Comparison of ENCODE assay signal across 8 cellular contexts in genomic region chr3:195906865-195907729, GRCh38. TPM values are rescaled to one million over a fixed set of nuclear protein-coding genes. Genes with fewer than 3 reads are reported as not detected.
DNase-seq lines count a peak whose midpoint lies in the region; ATAC-seq and TF ChIP-seq lines count a peak whose summit lies in the region.

No MANE protein-coding gene starts in this region.

- peak overlapping the region; percentile 100 for H3K27ac Mint-ChIP-seq in activated naive CD4-positive, alpha-beta T cell treated with anti-CD3 and anti-CD28 coated beads, Interleukin-2, amount 10 ng/mL, durations not matched to agents 7 days and 5 days
- H3K27ac Mint-ChIP-seq in immature natural killer cell = peak overlapping the region; percentile 99 to 100 (median 100)

- H3K9me3 ChIP-seq in PC-9 (ENCODE audit: insufficient read depth, low read depth) = no peaks in the 10 kb centered on the region

- peak overlapping the region; percentile 14; the same call in 1 of the 2 replicates for H2AFZ ChIP-seq in PC-9

- H3K36me3 Mint-ChIP-seq in activated naive CD4-positive, alpha-beta T cell treated with anti-CD3 and anti-CD28 coated beads, Interleukin-2, amount 10 ng/mL, durations not matched to agents 7 days and 5 days = peaks cover 26% of the 10 kb centered on the region
- peaks cover 0 to 3% (median 0%) of the 10 kb centered on the region in 3 donors for H3K36me3 Mint-ChIP-seq in immature natural killer cell

- CTCF ChIA-PET in PC-9 (lab: Charles Lee) = interaction anchor here (0.6 to 1.5 kb wide), 5 partner anchors 13 to 826 kb away, joined by 3 to 11 read pairs (median 4); no protein-coding TSS in a partner anchor
- CTCF ChIA-PET in activated naive CD4-positive, alpha-beta T cell treated with anti-CD3 and anti-CD28 coated beads, Interleukin-2, amount 10 ng/mL, durations not matched to agents 7 days and 5 days (lab: Charles Lee) = interaction anchor here (0.7 to 5.9 kb wide), 6 partner anchors 8 to 50 kb away, joined by 4 to 72 read pairs (median 5); no protein-coding TSS in a partner anchor

- peaks cover 49% of the 10 kb centered on the region for H3K79me2 ChIP-seq in PC-9 (ENCODE audit: low read depth)

- POLR2A ChIA-PET in PC-9 (lab: Charles Lee; ENCODE audit: unreplicated experiment) = interaction anchor here (0.5 to 0.6 kb wide), 3 partner anchors 9 to 1703 kb away, joined by 4 to 6 read pairs (median 5); no protein-coding TSS in a partner anchor

- ATAC-seq in HG02970 (IDR thresholded peaks at IDR 0.05; ENCODE audit: low FRiP score, unreplicated experiment) = peak; percentile 8

- H3K9me3 Mint-ChIP-seq in activated naive CD4-positive, alpha-beta T cell treated with anti-CD3 and anti-CD28 coated beads, Interleukin-2, amount 10 ng/mL, durations not matched to agents 7 days and 5 days = no peaks in the 10 kb centered on the region
- no peaks in the 10 kb centered on the region for H3K9me3 Mint-ChIP-seq in immature natural killer cell

- no peaks in the 10 kb centered on the region for H3K36me3 ChIP-seq in PC-9 (ENCODE audit: low read depth)

- no TSS peak for BruUV-seq in PC-9 (replicated peaks; lab: Mats Ljungman, UMichigan)

- peak overlapping the region; percentile 93 for H3K4me2 ChIP-seq in PC-9

- H3K27me3 ChIP-seq in PC-9 (ENCODE audit: insufficient read depth, low read depth) = no peaks in the 10 kb centered on the region

- H4K20me1 ChIP-seq in PC-9 (ENCODE audit: insufficient read depth) = peaks cover 7% of the 10 kb centered on the region; the same call in 1 of the 2 replicates

- peaks cover 49% of the 10 kb centered on the region for H3F3A ChIP-seq in PC-9 (ENCODE audit: insufficient read depth, low read depth)

- peaks cover 8% of the 10 kb centered on the region for H3K27me3 Mint-ChIP-seq in activated naive CD4-positive, alpha-beta T cell treated with anti-CD3 and anti-CD28 coated beads, Interleukin-2, amount 10 ng/mL, durations not matched to agents 7 days and 5 days
- peaks cover 16 to 18% (median 17%) of the 10 kb centered on the region in 3 donors for H3K27me3 Mint-ChIP-seq in immature natural killer cell (ENCODE audit: low read depth in 3 of 3)

- no peaks in the 10 kb centered on the region for H3K9me2 ChIP-seq in PC-9 (ENCODE audit: insufficient read depth)

- peak; percentile 70 to 76 for DNase-seq in PC-9
- peak; percentile 82 for DNase-seq in activated naive CD4-positive, alpha-beta T cell treated with anti-CD3 and anti-CD28 coated beads, Interleukin-2, amount 10 ng/mL, durations not matched to agents 7 days and 5 days
- DNase-seq in immature natural killer cell = peak; percentile 87 to 89 (median 88)
- peak; percentile 67 for DNase-seq in stimulated activated CD4-positive, alpha-beta T cell treated with anti-CD3 and anti-CD28 coated beads, Interleukin-4, amount 100 ng/mL, for 1 hour
- DNase-seq in A172 (ENCODE audit: low spot score) = no peak
- DNase-seq in NCI-H2196 treated with DMSO at 0.1 percent for 48 hours (lab: John Stamatoyannopoulos, UW; ENCODE audit: unreplicated experiment) = no peak

- TF ChIP-seq CTCF in GM12873 (IDR thresholded peaks at IDR 0.05; ENCODE audit: insufficient read depth, low read depth, low read length, missing control alignments) (peak; percentile 46), PC-9 (conservative IDR thresholded peaks at IDR 0.05) (no peak)

- peak overlapping the region; percentile 63; the same call in 1 of the 2 replicates for H3K4me3 ChIP-seq in PC-9

- no peak overlapping the region for H3K27ac ChIP-seq in PC-9

- H3K4me1 ChIP-seq in PC-9 (replicated peaks; ENCODE audit: insufficient read depth) = peaks cover 56% of the 10 kb centered on the region

- intact Hi-C loops in PC-9 (cut with micrococcal nuclease; ENCODE audit: unreplicated experiment) = loop anchor here (1.0 kb wide), 1 partner anchor 10 kb away; no protein-coding TSS in a partner anchor

- H3K4me1 Mint-ChIP-seq in activated naive CD4-positive, alpha-beta T cell treated with anti-CD3 and anti-CD28 coated beads, Interleukin-2, amount 10 ng/mL, durations not matched to agents 7 days and 5 days = peaks cover 58% of the 10 kb centered on the region
- H3K4me1 Mint-ChIP-seq in immature natural killer cell = peaks cover 55 to 57% of the 10 kb centered on the region in 2 donors

- peak overlapping the region; percentile 80 for H3K4me3 Mint-ChIP-seq in activated naive CD4-positive, alpha-beta T cell treated with anti-CD3 and anti-CD28 coated beads, Interleukin-2, amount 10 ng/mL, durations not matched to agents 7 days and 5 days
- H3K4me3 Mint-ChIP-seq in immature natural killer cell = peak overlapping the region; percentile 88 to 99 (median 98)

RNA-seq across cellular contexts. Expression of gene TNK2, which starts 1.3 kb away (rescaled TPM):
- 118 and 125 TPM in 2 replicates for total RNA-seq in PC-9 (2021)
- 1 to 10 TPM; 1.4 to 4.9 (median 1.6) TPM for polyA plus RNA-seq in immature natural killer cell
- total RNA-seq in A172 (2014; rRNA removed; shearing (Covaris generic)) = 14.6 and 15.4 TPM in 2 replicates

Comparison
In these comparisons a context has a peak if more than half of its experiments do, and no peak if none do; other contexts are left out.
1. DNase-seq: peak in PC-9 (2 of 2), activated naive CD4-positive, alpha-beta T cell treated with anti-CD3 and anti-CD28 coated beads, Interleukin-2, amount 10 ng/mL, durations not matched to agents 7 days and 5 days (single experiment), immature natural killer cell (3 of 3) and stimulated activated CD4-positive, alpha-beta T cell treated with anti-CD3 and anti-CD28 coated beads, Interleukin-4, amount 100 ng/mL, for 1 hour (single experiment); none in A172 (single experiment) and NCI-H2196 treated with DMSO at 0.1 percent for 48 hours (single experiment).